ENCODE assay signal across 23 cellular contexts in genomic region chr11:83120328-83120727, GRCh38. TPM values are rescaled to one million over a fixed set of nuclear protein-coding genes. Genes with fewer than 3 reads are reported as not detected.
DNase-seq lines count a peak whose midpoint lies in the region; ATAC-seq, FAIRE-seq and TF ChIP-seq lines count a peak whose summit lies in the region.
"Had no signal": no experiment of that assay in that cellular context is flagged by ENCODE, and none has a peak within 500 bp of the region (broad histone marks: within the 10 kb centered on the region; RNA-seq: fewer than 3 reads in every experiment).

No MANE protein-coding gene starts in this region.

- POLR2A ChIA-PET in CD8-positive, alpha-beta T cell (lab: Charles Lee): interaction anchor here (1.4 kb wide), 1 partner anchor 37 kb away, joined by 6 read pairs; the partner anchor contains the start of gene PCF11
- POLR2A ChIA-PET in naive thymus-derived CD4-positive, alpha-beta T cell (lab: Charles Lee): interaction anchor here (0.6 to 15.5 kb wide), 4 partner anchors 15 to 46 kb away, joined by 3 to 192 read pairs (median 5); partner anchors contain the start of gene PCF11

- no peak for DNase-seq in CD8-positive, alpha-beta T cell
- DNase-seq in GM19239 (ENCODE audit: insufficient read length, low spot score) (no peak), astrocyte of the hippocampus (ENCODE audit: low read depth, low spot score) (peak; percentile 68), RPMI8226 (no peak), Calu3 (no peak), left cardiac atrium (no peak), colonic mucosa (no peak)
- DNase-seq in naive thymus-derived CD4-positive, alpha-beta T cell: no peak
- DNase-seq: activated CD4-positive, alpha-beta T cell treated with anti-CD3 and anti-CD28 coated beads, Interleukin-2, amount 50 U/mL, for 48 hours; activated naive CD8-positive, alpha-beta T cell treated with anti-CD3 and anti-CD28 coated beads, Interleukin-2, amount 10 ng/mL, durations not matched to agents 7 days and 5 days; activated T-cell treated with anti-CD3 and anti-CD28 coated beads, Interleukin-2, amount 50 U/mL, for 48 hours; effector CD8-positive, alpha-beta T cell; head of caudate nucleus; NCI-H1048; NCI-H2081 treated with DMSO at 0.1 percent for 48 hours; NCI-H524; SHP77 treated with DMSO at 0.1 percent for 48 hours; spleen had no signal

- H3K4me1 ChIP-seq in CD8-positive, alpha-beta T cell (ENCODE audit: insufficient read depth, low read length): peaks cover 59% of the 10 kb centered on the region
- H3K4me1 ChIP-seq in naive thymus-derived CD4-positive, alpha-beta T cell (ENCODE audit: control insufficient read depth in 2 of 2, insufficient read depth in 2 of 2, low read length in 2 of 2): peaks cover 21 to 53% of the 10 kb centered on the region in 2 donors
- peaks cover 6% of the 10 kb centered on the region for H3K4me1 ChIP-seq in colonic mucosa

- H3K4me1 Mint-ChIP-seq in CD8-positive, alpha-beta T cell (ENCODE audit: low read depth): peaks cover 67% of the 10 kb centered on the region
- H3K4me1 Mint-ChIP-seq in naive thymus-derived CD4-positive, alpha-beta T cell: peaks cover 16 to 77% (median 69%) of the 10 kb centered on the region in 7 donors
- peaks cover 11% of the 10 kb centered on the region for H3K4me1 Mint-ChIP-seq in Calu3 (ENCODE audit: low read depth, unreplicated experiment)

- intact Hi-C loops in CD8-positive, alpha-beta T cell (cut with DNase I, micrococcal nuclease): no loop called here
- intact Hi-C loops in naive thymus-derived CD4-positive, alpha-beta T cell (cut with micrococcal nuclease): loop anchor here in 1 of 2 donors (1.0 kb wide), 1 partner anchor 73 kb away; the partner anchor contains the start of gene ANKRD42
- intact Hi-C loops in Calu3 (cut with micrococcal nuclease; ENCODE audit: unreplicated experiment) (no loop called here), left cardiac atrium (cut with DNase I) (no loop called here), colonic mucosa (cut with DNase I) (no loop called here)

- peak; percentile 78 for FAIRE-seq in GM19239 (lab: Jason Lieb, UNC)
- FAIRE-seq: bronchial epithelial cell, K562 had no signal

- no peak overlapping the region for H3K4me3 Mint-ChIP-seq in CD8-positive, alpha-beta T cell
- H3K4me3 Mint-ChIP-seq in naive thymus-derived CD4-positive, alpha-beta T cell: peak overlapping the region in 2 of 10 donors; percentile 25 to 36
- no peak overlapping the region for H3K4me3 Mint-ChIP-seq in Calu3 (ENCODE audit: low read depth, unreplicated experiment)
- H3K4me3 Mint-ChIP-seq: activated naive CD8-positive, alpha-beta T cell treated with anti-CD3 and anti-CD28 coated beads, Interleukin-2, amount 10 ng/mL, durations not matched to agents 7 days and 5 days; neural crest cell had no signal

- H3K4me3 ChIP-seq in CD8-positive, alpha-beta T cell (ENCODE audit: low read depth, low read length): no peak overlapping the region
- no peak overlapping the region for H3K4me3 ChIP-seq in naive thymus-derived CD4-positive, alpha-beta T cell (ENCODE audit: low read length)
- H3K4me3 ChIP-seq in colonic mucosa: no peak overlapping the region
- H3K4me3 ChIP-seq: HAP-1, K562, spleen, suprapubic skin had no signal

- H3K9me3 Mint-ChIP-seq in CD8-positive, alpha-beta T cell: no peaks in the 10 kb centered on the region
- no peaks in the 10 kb centered on the region for H3K9me3 Mint-ChIP-seq in naive thymus-derived CD4-positive, alpha-beta T cell
- no peaks in the 10 kb centered on the region for H3K9me3 Mint-ChIP-seq in Calu3 (ENCODE audit: low read depth, unreplicated experiment)
- H3K9me3 Mint-ChIP-seq: activated naive CD8-positive, alpha-beta T cell treated with anti-CD3 and anti-CD28 coated beads, Interleukin-2, amount 10 ng/mL, durations not matched to agents 7 days and 5 days; neural crest cell had no signal

- H3K27me3 Mint-ChIP-seq in CD8-positive, alpha-beta T cell (ENCODE audit: low read depth): no peaks in the 10 kb centered on the region
- no peaks in the 10 kb centered on the region for H3K27me3 Mint-ChIP-seq in naive thymus-derived CD4-positive, alpha-beta T cell
- no peaks in the 10 kb centered on the region for H3K27me3 Mint-ChIP-seq in Calu3 (ENCODE audit: unreplicated experiment)
- H3K27me3 Mint-ChIP-seq: activated naive CD8-positive, alpha-beta T cell treated with anti-CD3 and anti-CD28 coated beads, Interleukin-2, amount 10 ng/mL, durations not matched to agents 7 days and 5 days had no signal

- CTCF ChIA-PET in CD8-positive, alpha-beta T cell (lab: Charles Lee): interaction anchor here (0.9 to 1.4 kb wide), 2 partner anchors 33 to 46 kb away, joined by 3 read pairs; no protein-coding TSS in a partner anchor
- CTCF ChIA-PET in naive thymus-derived CD4-positive, alpha-beta T cell (lab: Charles Lee): interaction anchor here (0.7 to 1.0 kb wide), 3 partner anchors 47 to 253 kb away, joined by 3 to 4 read pairs (median 4); partner anchors contain the start of gene DDIAS
- CTCF ChIA-PET in Calu3 (lab: Charles Lee): no interaction called here

- no peaks in the 10 kb centered on the region for H3K36me3 ChIP-seq in CD8-positive, alpha-beta T cell (ENCODE audit: insufficient read depth, low read length)
- H3K36me3 ChIP-seq in naive thymus-derived CD4-positive, alpha-beta T cell (ENCODE audit: control insufficient read depth in 2 of 3, insufficient read depth in 3 of 3, low read length in 3 of 3): no peaks in the 10 kb centered on the region
- no peaks in the 10 kb centered on the region for H3K36me3 ChIP-seq in colonic mucosa
- H3K36me3 ChIP-seq: HAP-1, spleen, suprapubic skin had no signal

- H3K27ac ChIP-seq in CD8-positive, alpha-beta T cell (ENCODE audit: low read depth, low read length): no peak overlapping the region
- peak overlapping the region; percentile 38 for H3K27ac ChIP-seq in naive thymus-derived CD4-positive, alpha-beta T cell (ENCODE audit: low read depth, low read length)
- no peak overlapping the region for H3K27ac ChIP-seq in colonic mucosa
- H3K27ac ChIP-seq: suprapubic skin had no signal

- H3K36me3 Mint-ChIP-seq in CD8-positive, alpha-beta T cell: peaks cover 1% of the 10 kb centered on the region
- peaks cover 0 to 2% (median 0%) of the 10 kb centered on the region in 5 donors for H3K36me3 Mint-ChIP-seq in naive thymus-derived CD4-positive, alpha-beta T cell
- H3K36me3 Mint-ChIP-seq in Calu3 (ENCODE audit: insufficient read depth, unreplicated experiment): no peaks in the 10 kb centered on the region

- peak overlapping the region; percentile 90 for H3K27ac Mint-ChIP-seq in CD8-positive, alpha-beta T cell
- peak overlapping the region in 8 of 9 donors; percentile 79 to 99 (median 95) for H3K27ac Mint-ChIP-seq in naive thymus-derived CD4-positive, alpha-beta T cell
- no peak overlapping the region for H3K27ac Mint-ChIP-seq in Calu3 (ENCODE audit: unreplicated experiment)
- H3K27ac Mint-ChIP-seq: activated naive CD8-positive, alpha-beta T cell treated with anti-CD3 and anti-CD28 coated beads, Interleukin-2, amount 10 ng/mL, durations not matched to agents 7 days and 5 days had no signal

- no peaks in the 10 kb centered on the region for H3K9me3 ChIP-seq in CD8-positive, alpha-beta T cell (ENCODE audit: low read length)
- H3K9me3 ChIP-seq in naive thymus-derived CD4-positive, alpha-beta T cell (ENCODE audit: control insufficient read depth in 2 of 3, low read length in 3 of 3): no peaks in the 10 kb centered on the region
- no peaks in the 10 kb centered on the region for H3K9me3 ChIP-seq in colonic mucosa
- H3K9me3 ChIP-seq: HAP-1, spleen, suprapubic skin had no signal

- H3K9ac ChIP-seq in colonic mucosa (ENCODE audit: low read depth in 2 of 2, low read length in 2 of 2): no peak overlapping the region

- H3K27me3 ChIP-seq in CD8-positive, alpha-beta T cell (ENCODE audit: insufficient read depth, low read length): no peaks in the 10 kb centered on the region
- no peaks in the 10 kb centered on the region for H3K27me3 ChIP-seq in naive thymus-derived CD4-positive, alpha-beta T cell (ENCODE audit: control insufficient read depth in 2 of 2, insufficient read depth in 2 of 2, low read length in 2 of 2)
- H3K27me3 ChIP-seq in colonic mucosa: no peaks in the 10 kb centered on the region
- H3K27me3 ChIP-seq: spleen, suprapubic skin had no signal

- no peak for TF ChIP-seq CTCF in CD8-positive, alpha-beta T cell (IDR thresholded peaks at IDR 0.05)
- no peak for TF ChIP-seq CTCF in Calu3 (IDR thresholded peaks at IDR 0.05; ENCODE audit: unreplicated experiment)
- no peak for TF ChIP-seq CTCF in colonic mucosa (IDR thresholded peaks at IDR 0.05)

- ATAC-seq in CD8-positive, alpha-beta T cell: no peak
- ATAC-seq in naive thymus-derived CD4-positive, alpha-beta T cell: no peak
- no peak for ATAC-seq in left cardiac atrium
- ATAC-seq: K562 had no signal

- no TSS peak for BruUV-seq in Calu3 (replicated peaks; lab: Mats Ljungman, UMichigan)

RNA-seq across cellular contexts. Expression of gene PCF11, which starts 36.6 kb away (rescaled TPM):
- total RNA-seq in CD8-positive, alpha-beta T cell: 10 to 100 TPM; 95.5 to 97.4 TPM
- total RNA-seq in naive thymus-derived CD4-positive, alpha-beta T cell: 100 to 1,000 TPM in 4 of 5 experiments, 10 to 100 TPM in 1; 86.5 to 180 (median 172) TPM
- polyA plus RNA-seq in naive thymus-derived CD4-positive, alpha-beta T cell: 10 to 100 TPM; 32.0 to 36.4 TPM
- 45.0 and 48.8 TPM in 2 replicates for total RNA-seq in Calu3 (2022)
- 10 to 100 TPM; 30.9 to 36.1 TPM for total RNA-seq in left cardiac atrium
- total RNA-seq in colonic mucosa: 10 to 100 TPM; 39.2 to 46.0 TPM

RNA-seq across cellular contexts. Expression of gene RAB30, which starts 48.6 kb away (rescaled TPM):
- 100 to 1,000 TPM; 125 to 134 TPM for total RNA-seq in CD8-positive, alpha-beta T cell
- total RNA-seq in naive thymus-derived CD4-positive, alpha-beta T cell: 10 to 100 TPM in 4 of 5 experiments, 1 to 10 TPM in 1; 7.4 to 50.2 (median 24.7) TPM
- 10 to 100 TPM; 14.1 to 22.9 TPM for polyA plus RNA-seq in naive thymus-derived CD4-positive, alpha-beta T cell
- total RNA-seq in Calu3 (2022) (1.5 and 2.2 TPM in 2 replicates), left cardiac atrium (10 to 100 TPM; 17.0 to 24.2 TPM), colonic mucosa (10 to 100 TPM in 1 of 2 donors, 1 to 10 TPM in 1; 6.3 to 16.9 TPM)
